In genomic region chr2:41750829-41751228, GRCh38 we compare ENCODE assay signal across 23 cellular contexts.
"Had no signal": no experiment of that assay in that cellular context is flagged by ENCODE, and none has a peak within 500 bp of the region (broad histone marks: within the 10 kb centered on the region; RNA-seq: fewer than 3 reads in every experiment).

No MANE protein-coding gene starts in this region.

- DNase-seq: MG63, NCI-H1092, NCI-H1105 treated with DMSO at 0.1 percent for 48 hours, NCI-H1417 treated with DMSO at 0.1 percent for 48 hours, NCI-H146, NCI-H1694 treated with DMSO at 0.1 percent for 48 hours, NCI-H1930, NCI-H2081, NCI-H2171, NCI-H226, NCI-H446, NCI-H510A, NCI-H524 treated with DMSO at 0.1 percent for 48 hours, NCI-H69, NCI-H774, PC-3, SHP77, SK-N-SH, SW 1271 had no signal

- ATAC-seq: K562, Panc1, PC-3 had no signal

- H3K4me2 ChIP-seq: KMS-11, SK-N-SH had no signal

- FAIRE-seq: K562 had no signal

- H3K36me3 ChIP-seq: MG63 had no signal

- H3K27ac ChIP-seq: KMS-11, RWPE1 had no signal

- H3K27me3 ChIP-seq: MG63 had no signal

- H3K9me2 ChIP-seq: SK-N-SH had no signal

- H3K9ac ChIP-seq: KMS-11, SK-N-SH had no signal

- H3K9me3 ChIP-seq: MG63, SK-N-SH had no signal

- H3K4me3 ChIP-seq: K562, MG63 had no signal
